Comparison of ENCODE assay signal across 1 cellular context in genomic region chr15:31901501-31901900, GRCh38.
TF ChIP-seq lines count a peak whose summit lies in the region.

No MANE protein-coding gene starts in this region.

TF ChIP-seq in HepG2, 621 proteins besides CTCF, POLR2A, EP300 and RAD21:
- TF ChIP-seq GPBP1L1 (CRISPR knock-in tag; IDR thresholded peaks at IDR 0.05): no peak
- TF ChIP-seq ZNF274 (CRISPR knock-in tag; IDR thresholded peaks at IDR 0.05): no peak
- no peak for TF ChIP-seq GATAD2A (CRISPR knock-in tag; IDR thresholded peaks at IDR 0.05)
- no peak for TF ChIP-seq XBP1 (CRISPR knock-in tag; IDR thresholded peaks at IDR 0.05)
- no peak for TF ChIP-seq ETS1 (CRISPR knock-in tag; IDR thresholded peaks at IDR 0.05)
- no peak for TF ChIP-seq ZNF788 (CRISPR knock-in tag; IDR thresholded peaks at IDR 0.05; ENCODE audit: borderline replicate concordance)
- TF ChIP-seq ETV6 (CRISPR knock-in tag; conservative IDR thresholded peaks at IDR 0.05): no peak
- no peak for TF ChIP-seq FOXO4 (CRISPR knock-in tag; conservative IDR thresholded peaks at IDR 0.05)
- TF ChIP-seq AFF4 (CRISPR knock-in tag; IDR thresholded peaks at IDR 0.05): no peak
- no peak for TF ChIP-seq ZNF672 (CRISPR knock-in tag; IDR thresholded peaks at IDR 0.05)
- no peak for TF ChIP-seq NR2C2 (CRISPR knock-in tag; IDR thresholded peaks at IDR 0.05; ENCODE audit: borderline replicate concordance)
- no peak for TF ChIP-seq GABPA (IDR thresholded peaks at IDR 0.05; ENCODE audit: low read depth, low read length)
- TF ChIP-seq GABPA (CRISPR knock-in tag; IDR thresholded peaks at IDR 0.05; ENCODE audit: low read depth): no peak
- no peak for TF ChIP-seq HOXA9 (CRISPR knock-in tag; IDR thresholded peaks at IDR 0.05; ENCODE audit: borderline replicate concordance)
- no peak for TF ChIP-seq ZNF136 (CRISPR knock-in tag; IDR thresholded peaks at IDR 0.05; ENCODE audit: low read depth)
- no peak for TF ChIP-seq SMAD1 (CRISPR knock-in tag; IDR thresholded peaks at IDR 0.05; ENCODE audit: borderline replicate concordance, low read depth)
- TF ChIP-seq HOXA5 (CRISPR knock-in tag; IDR thresholded peaks at IDR 0.05): no peak
